In the genomic region with DNA sequence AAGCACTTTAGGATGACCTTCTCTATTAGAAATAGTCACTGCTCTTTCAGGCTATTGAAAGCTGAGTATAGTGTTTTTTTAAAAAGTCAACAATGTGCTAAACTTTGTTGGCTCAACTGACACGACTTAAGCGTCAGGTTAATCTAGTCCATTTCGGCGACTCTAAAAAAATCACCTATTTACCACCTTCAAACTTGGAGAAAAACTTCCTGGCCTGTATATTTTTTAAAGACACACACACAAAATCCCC, we compare ENCODE assay signal across 8 cellular contexts.
DNase-seq lines count a peak whose midpoint lies in the region; ATAC-seq and TF ChIP-seq lines count a peak whose summit lies in the region.

No MANE protein-coding gene starts in this region.

- H3K4me3 ChIP-seq in AG09309 (ENCODE audit: control insufficient read depth, low read depth, low read length) = peak overlapping the region; percentile 56; the same call in 1 of the 2 replicates
- peak overlapping the region; percentile 48 for H3K4me3 ChIP-seq in KMS-11 (IDR thresholded peaks at IDR 0.05; ENCODE audit: insufficient read depth, low read depth, low read length)
- peak overlapping the region; percentile 49 to 85 (median 75) for H3K4me3 ChIP-seq in dorsolateral prefrontal cortex

- peak overlapping the region; percentile 97 for H3K4me2 ChIP-seq in KMS-11

- peak overlapping the region; percentile 94 for H3K27ac ChIP-seq in KMS-11
- H3K27ac ChIP-seq in dorsolateral prefrontal cortex = peak overlapping the region in 58 of 59 donors; percentile 63 to 96 (median 93)

- H3K27me3 ChIP-seq in KMS-11 (ENCODE audit: insufficient read depth, low read depth) (no peaks in the 10 kb centered on the region), dorsolateral prefrontal cortex (no peaks in the 10 kb centered on the region)

- H4K20me1 ChIP-seq in KMS-11 (ENCODE audit: insufficient read depth) = no peaks in the 10 kb centered on the region

- H3K4me1 Mint-ChIP-seq in nephron = peaks cover 42% of the 10 kb centered on the region
- H3K4me1 Mint-ChIP-seq in stimulated activated effector memory CD8-positive, alpha-beta T cell treated with anti-CD3 and anti-CD28 coated beads, Interleukin-12 subunit alpha, Interleukin-12 subunit beta, amount 100 ng/mL, for 72 hours = peaks cover 42% of the 10 kb centered on the region

- H3K9ac ChIP-seq in KMS-11 = peak overlapping the region; percentile 93

- TF ChIP-seq CTCF in AG09309 (IDR thresholded peaks at IDR 0.05; ENCODE audit: control insufficient read depth, insufficient read depth, low read depth, low read length, missing control alignments) (no peak), KMS-11 (conservative IDR thresholded peaks at IDR 0.05; ENCODE audit: low read depth, low read length) (no peak), dorsolateral prefrontal cortex (IDR thresholded peaks at IDR 0.05 in 54 of 56, conservative IDR thresholded peaks at IDR 0.05 in 2 of 56; ENCODE audit: low read depth in 1 of 56, partially characterized antibody in 56 of 56) (no peak), nephron (IDR thresholded peaks at IDR 0.05; ENCODE audit: unreplicated experiment in 3 of 3) (no peak)

- H3K4me1 ChIP-seq in KMS-11 (ENCODE audit: low read depth, poor library complexity, severe bottlenecking) = peaks cover 53% of the 10 kb centered on the region

- peak overlapping the region; percentile 86 to 97 (median 90) for H3K27ac Mint-ChIP-seq in nephron
- H3K27ac Mint-ChIP-seq in stimulated activated effector memory CD8-positive, alpha-beta T cell treated with anti-CD3 and anti-CD28 coated beads, Interleukin-12 subunit alpha, Interleukin-12 subunit beta, amount 100 ng/mL, for 72 hours = no peak overlapping the region

- peak overlapping the region; percentile 90 to 95 (median 93) for H3K4me3 Mint-ChIP-seq in nephron
- no peak overlapping the region for H3K4me3 Mint-ChIP-seq in stimulated activated effector memory CD8-positive, alpha-beta T cell treated with anti-CD3 and anti-CD28 coated beads, Interleukin-12 subunit alpha, Interleukin-12 subunit beta, amount 100 ng/mL, for 72 hours

- no peaks in the 10 kb centered on the region for H3K36me3 ChIP-seq in KMS-11 (ENCODE audit: insufficient read depth)

- peaks cover 13% of the 10 kb centered on the region for H3K27me3 Mint-ChIP-seq in nephron (ENCODE audit: low read depth)

- no peaks in the 10 kb centered on the region for H3K9me3 Mint-ChIP-seq in nephron
- no peaks in the 10 kb centered on the region for H3K9me3 Mint-ChIP-seq in stimulated activated effector memory CD8-positive, alpha-beta T cell treated with anti-CD3 and anti-CD28 coated beads, Interleukin-12 subunit alpha, Interleukin-12 subunit beta, amount 100 ng/mL, for 72 hours

- H2AFZ ChIP-seq in KMS-11 (ENCODE audit: low read depth) = peak overlapping the region; percentile 52; the same call in 1 of the 2 replicates

- no peak for ATAC-seq in GM19324 (IDR thresholded peaks at IDR 0.05; ENCODE audit: low FRiP score, unreplicated experiment)
- ATAC-seq in stimulated activated effector memory CD8-positive, alpha-beta T cell treated with anti-CD3 and anti-CD28 coated beads, Interleukin-12 subunit alpha, Interleukin-12 subunit beta, amount 100 ng/mL, for 72 hours = no peak

- peaks cover 38% of the 10 kb centered on the region for H3K79me2 ChIP-seq in KMS-11 (ENCODE audit: insufficient read depth, low read depth)

- intact Hi-C loops in dorsolateral prefrontal cortex (cut with DNase I) = loop anchor here (2.0 to 10.0 kb wide), 5 partner anchors 43 to 519 kb away; no protein-coding TSS in a partner anchor

- DNase-seq in AG09309 (ENCODE audit: low read depth) = no peak
- no peak for DNase-seq in dorsolateral prefrontal cortex
- no peak for DNase-seq in stimulated activated effector memory CD8-positive, alpha-beta T cell treated with anti-CD3 and anti-CD28 coated beads, Interleukin-12 subunit alpha, Interleukin-12 subunit beta, amount 100 ng/mL, for 72 hours (ENCODE audit: low spot score in 2 of 2)
- DNase-seq in retina = no peak
- no peak for DNase-seq in AG08396 (ENCODE audit: low spot score)

- no peaks in the 10 kb centered on the region for H3K36me3 Mint-ChIP-seq in nephron (ENCODE audit: low read depth)
- H3K36me3 Mint-ChIP-seq in stimulated activated effector memory CD8-positive, alpha-beta T cell treated with anti-CD3 and anti-CD28 coated beads, Interleukin-12 subunit alpha, Interleukin-12 subunit beta, amount 100 ng/mL, for 72 hours = peaks cover 18% of the 10 kb centered on the region
